Comparison of ENCODE assay signal across 3 cellular contexts in genomic region chr15:90320885-90321278, GRCh38.
A peak's percentile ranks its signal among the peaks of the same experiment; 100 is the strongest.
TF ChIP-seq lines count a peak whose summit lies in the region.

No MANE protein-coding gene starts in this region.

TF ChIP-seq in SK-N-SH, 30 proteins besides CTCF, POLR2A, EP300 and RAD21:
- TF ChIP-seq GATA2 (CRISPR knock-in tag; IDR thresholded peaks at IDR 0.05) (no peak), MAX (IDR thresholded peaks at IDR 0.05; ENCODE audit: low read depth) (no peak), NRF1 (IDR thresholded peaks at IDR 0.05; ENCODE audit: low read depth, low read length) (no peak), SMC3 (IDR thresholded peaks at IDR 0.05; ENCODE audit: low read depth, low read length) (no peak), NFIC (IDR thresholded peaks at IDR 0.05; ENCODE audit: borderline replicate concordance) (no peak), POLR2AphosphoS5 (IDR thresholded peaks at IDR 0.05; ENCODE audit: low read depth, low read length) (no peak), TEAD4 (IDR thresholded peaks at IDR 0.05; ENCODE audit: borderline replicate concordance, insufficient read depth) (no peak), MEF2A (IDR thresholded peaks at IDR 0.05; ENCODE audit: borderline replicate concordance, low read depth) (no peak), YY1 (IDR thresholded peaks at IDR 0.05; ENCODE audit: low read depth) (no peak), EZH2phosphoT487 (IDR thresholded peaks at IDR 0.05; ENCODE audit: borderline replicate concordance, low read depth) (no peak), TCF12 (IDR thresholded peaks at IDR 0.05) (no peak), FOXM1 (IDR thresholded peaks at IDR 0.05; ENCODE audit: low read depth) (no peak), USF1 (IDR thresholded peaks at IDR 0.05; ENCODE audit: borderline replicate concordance, low read depth) (no peak), REST (IDR thresholded peaks at IDR 0.05; ENCODE audit: low read depth, low read length) (no peak), PBX3 (IDR thresholded peaks at IDR 0.05) (no peak), ELF1 (IDR thresholded peaks at IDR 0.05) (no peak), MXI1 (IDR thresholded peaks at IDR 0.05; ENCODE audit: low read depth, low read length) (no peak)
TF ChIP-seq in SK-N-SH: peak in this region for 0.

TF ChIP-seq in SK-N-SH treated with all-trans-retinoic acid at 6 μM for 48 hours, 23 proteins besides CTCF, POLR2A, EP300 and RAD21:
- no peak for TF ChIP-seq SNAI2 (CRISPR knock-in tag; IDR thresholded peaks at IDR 0.05)
- TF ChIP-seq GLIS3 (CRISPR knock-in tag; IDR thresholded peaks at IDR 0.05), result no peak
- no peak for TF ChIP-seq ZFP30 (CRISPR knock-in tag; IDR thresholded peaks at IDR 0.05)
- no peak for TF ChIP-seq ARNTL (CRISPR knock-in tag; IDR thresholded peaks at IDR 0.05; ENCODE audit: borderline replicate concordance, low read depth)
- TF ChIP-seq, protein P1, sequence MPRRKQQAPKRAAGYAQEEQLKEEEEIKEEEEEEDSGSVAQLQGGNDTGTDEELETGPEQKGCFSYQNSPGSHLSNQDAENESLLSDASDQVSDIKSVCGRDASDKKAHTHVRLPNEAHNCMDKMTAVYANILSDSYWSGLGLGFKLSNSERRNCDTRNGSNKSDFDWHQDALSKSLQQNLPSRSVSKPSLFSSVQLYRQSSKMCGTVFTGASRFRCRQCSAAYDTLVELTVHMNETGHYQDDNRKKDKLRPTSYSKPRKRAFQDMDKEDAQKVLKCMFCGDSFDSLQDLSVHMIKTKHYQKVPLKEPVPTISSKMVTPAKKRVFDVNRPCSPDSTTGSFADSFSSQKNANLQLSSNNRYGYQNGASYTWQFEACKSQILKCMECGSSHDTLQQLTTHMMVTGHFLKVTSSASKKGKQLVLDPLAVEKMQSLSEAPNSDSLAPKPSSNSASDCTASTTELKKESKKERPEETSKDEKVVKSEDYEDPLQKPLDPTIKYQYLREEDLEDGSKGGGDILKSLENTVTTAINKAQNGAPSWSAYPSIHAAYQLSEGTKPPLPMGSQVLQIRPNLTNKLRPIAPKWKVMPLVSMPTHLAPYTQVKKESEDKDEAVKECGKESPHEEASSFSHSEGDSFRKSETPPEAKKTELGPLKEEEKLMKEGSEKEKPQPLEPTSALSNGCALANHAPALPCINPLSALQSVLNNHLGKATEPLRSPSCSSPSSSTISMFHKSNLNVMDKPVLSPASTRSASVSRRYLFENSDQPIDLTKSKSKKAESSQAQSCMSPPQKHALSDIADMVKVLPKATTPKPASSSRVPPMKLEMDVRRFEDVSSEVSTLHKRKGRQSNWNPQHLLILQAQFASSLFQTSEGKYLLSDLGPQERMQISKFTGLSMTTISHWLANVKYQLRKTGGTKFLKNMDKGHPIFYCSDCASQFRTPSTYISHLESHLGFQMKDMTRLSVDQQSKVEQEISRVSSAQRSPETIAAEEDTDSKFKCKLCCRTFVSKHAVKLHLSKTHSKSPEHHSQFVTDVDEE (CRISPR knock-in tag; IDR thresholded peaks at IDR 0.05), result no peak
- no peak for TF ChIP-seq ZFP3 (CRISPR knock-in tag; IDR thresholded peaks at IDR 0.05)
- TF ChIP-seq ESRRG (CRISPR knock-in tag; IDR thresholded peaks at IDR 0.05), result no peak
- no peak for TF ChIP-seq POU6F1 (CRISPR knock-in tag; IDR thresholded peaks at IDR 0.05; ENCODE audit: borderline replicate concordance, low read depth)
- TF ChIP-seq BACH2 (CRISPR knock-in tag; IDR thresholded peaks at IDR 0.05; ENCODE audit: borderline replicate concordance), result no peak

TF ChIP-seq in K562, 482 proteins besides CTCF, POLR2A, EP300 and RAD21:
- TF ChIP-seq RB1 (IDR thresholded peaks at IDR 0.05; ENCODE audit: low read depth) (no peak), C11orf30 (IDR thresholded peaks at IDR 0.05; ENCODE audit: low read depth) (peak; percentile 58; the same call in 1 of the 2 replicates), ZNF316 (IDR thresholded peaks at IDR 0.05) (peak; percentile 77)
